28 cellular contexts compared by ENCODE assay signal in genomic region chr11:75478690-75479597, GRCh38. TPM values are rescaled to one million over a fixed set of nuclear protein-coding genes. Genes with fewer than 3 reads are reported as not detected.
DNase-seq lines count a peak whose midpoint lies in the region; ATAC-seq, FAIRE-seq and TF ChIP-seq lines count a peak whose summit lies in the region.
"Had no signal": no experiment of that assay in that cellular context is flagged by ENCODE, and none has a peak within 500 bp of the region (broad histone marks: within the 10 kb centered on the region; RNA-seq: fewer than 3 reads in every experiment).

No MANE protein-coding gene starts in this region.

- no peak for ATAC-seq in activated CD8-positive, alpha-beta T cell treated with anti-CD3 and anti-CD28 coated beads, Interleukin-2, amount 10 ng/mL, durations not matched to agents 7 days and 5 days
- no peak for ATAC-seq in activated CD8-positive, alpha-beta T cell treated with anti-CD3 and anti-CD28 coated beads for 36 hours
- ATAC-seq in K562: no peak
- ATAC-seq: CD8-positive, alpha-beta T cell; left ventricle myocardium superior; naive thymus-derived CD4-positive, alpha-beta T cell; Right ventricle myocardium inferior had no signal

- POLR2A ChIA-PET in activated CD8-positive, alpha-beta T cell treated with anti-CD3 and anti-CD28 coated beads, Interleukin-2, amount 10 ng/mL, durations not matched to agents 7 days and 5 days (lab: Charles Lee): no interaction called here
- POLR2A ChIA-PET in activated CD8-positive, alpha-beta T cell treated with anti-CD3 and anti-CD28 coated beads for 36 hours (lab: Charles Lee): interaction anchor here (1.2 to 1.4 kb wide), 2 partner anchors 65 to 79 kb away, joined by 3 read pairs; no protein-coding TSS in a partner anchor
- POLR2A ChIA-PET in K562 (lab: Yijun Ruan, JAX): no interaction called here

- H3K27ac ChIP-seq in K562 (ENCODE audit: extremely low read depth, low read depth, low read length): peak overlapping the region; percentile 69; the same call in 2 of the 3 replicates
- H3K27ac ChIP-seq: coronary artery had no signal

- peaks cover 4% of the 10 kb centered on the region for H3K9me1 ChIP-seq in K562 (ENCODE audit: control insufficient read depth, insufficient read depth, low read length)

- H4K20me1 ChIP-seq in K562 (replicated peaks; ENCODE audit: control insufficient read depth, insufficient read depth, low read length): no peaks in the 10 kb centered on the region

- peaks cover 35% of the 10 kb centered on the region for H3K4me1 Mint-ChIP-seq in activated CD8-positive, alpha-beta T cell treated with anti-CD3 and anti-CD28 coated beads, Interleukin-2, amount 10 ng/mL, durations not matched to agents 7 days and 5 days (ENCODE audit: low read depth)
- H3K4me1 Mint-ChIP-seq in activated CD8-positive, alpha-beta T cell treated with anti-CD3 and anti-CD28 coated beads for 36 hours (ENCODE audit: low read depth): peaks cover 17% of the 10 kb centered on the region
- peaks cover 44% of the 10 kb centered on the region for H3K4me1 Mint-ChIP-seq in nephron

- no peaks in the 10 kb centered on the region for H3K36me3 ChIP-seq in K562 (ENCODE audit: control insufficient read depth, insufficient read depth, low read length)

- no peak for FAIRE-seq in K562 (lab: Jason Lieb, UNC)
- FAIRE-seq: astrocyte, GM12891, islet of Langerhans had no signal

- H3K79me2 ChIP-seq in K562 (ENCODE audit: control insufficient read depth, insufficient read depth, low read length): no peaks in the 10 kb centered on the region

- no peak for TF ChIP-seq CTCF in activated CD8-positive, alpha-beta T cell treated with anti-CD3 and anti-CD28 coated beads for 36 hours (IDR thresholded peaks at IDR 0.05)
- TF ChIP-seq CTCF in K562 (IDR thresholded peaks at IDR 0.05 in 2 of 3, conservative IDR thresholded peaks at IDR 0.05 in 1 of 3; ENCODE audit: insufficient read depth in 2 of 3, low read depth in 1 of 3, low read length in 3 of 3): no peak
- no peak for TF ChIP-seq CTCF in nephron (IDR thresholded peaks at IDR 0.05; ENCODE audit: unreplicated experiment in 3 of 3)

- no peak for TF ChIP-seq POLR2A in K562 (conservative IDR thresholded peaks at IDR 0.05)

- H3K9me3 Mint-ChIP-seq in activated CD8-positive, alpha-beta T cell treated with anti-CD3 and anti-CD28 coated beads, Interleukin-2, amount 10 ng/mL, durations not matched to agents 7 days and 5 days (ENCODE audit: insufficient read depth): no peaks in the 10 kb centered on the region
- H3K9me3 Mint-ChIP-seq in activated CD8-positive, alpha-beta T cell treated with anti-CD3 and anti-CD28 coated beads for 36 hours: no peaks in the 10 kb centered on the region
- no peaks in the 10 kb centered on the region for H3K9me3 Mint-ChIP-seq in nephron
- H3K9me3 Mint-ChIP-seq: CD8-positive, alpha-beta T cell had no signal

- no peak overlapping the region for H3K4me3 Mint-ChIP-seq in activated CD8-positive, alpha-beta T cell treated with anti-CD3 and anti-CD28 coated beads, Interleukin-2, amount 10 ng/mL, durations not matched to agents 7 days and 5 days
- no peak overlapping the region for H3K4me3 Mint-ChIP-seq in activated CD8-positive, alpha-beta T cell treated with anti-CD3 and anti-CD28 coated beads for 36 hours
- H3K4me3 Mint-ChIP-seq in nephron: no peak overlapping the region
- H3K4me3 Mint-ChIP-seq: CD8-positive, alpha-beta T cell; naive thymus-derived CD4-positive, alpha-beta T cell had no signal

- no peak for TF ChIP-seq EP300 in K562 (IDR thresholded peaks at IDR 0.05; ENCODE audit: low read length)

- CTCF ChIA-PET in activated CD8-positive, alpha-beta T cell treated with anti-CD3 and anti-CD28 coated beads, Interleukin-2, amount 10 ng/mL, durations not matched to agents 7 days and 5 days (lab: Charles Lee): no interaction called here
- CTCF ChIA-PET in activated CD8-positive, alpha-beta T cell treated with anti-CD3 and anti-CD28 coated beads for 36 hours (lab: Charles Lee): interaction anchor here (1.0 to 1.8 kb wide), 3 partner anchors 34 to 222 kb away, joined by 3 to 7 read pairs (median 3); no protein-coding TSS in a partner anchor
- CTCF ChIA-PET in K562 (lab: Yijun Ruan, JAX; ENCODE audit: low intra/inter-chr PET ratio): no interaction called here

- in situ Hi-C loops in K562 (cut with MboI): no loop called here

- H3K36me3 Mint-ChIP-seq in activated CD8-positive, alpha-beta T cell treated with anti-CD3 and anti-CD28 coated beads, Interleukin-2, amount 10 ng/mL, durations not matched to agents 7 days and 5 days (ENCODE audit: low read depth): no peaks in the 10 kb centered on the region
- no peaks in the 10 kb centered on the region for H3K36me3 Mint-ChIP-seq in activated CD8-positive, alpha-beta T cell treated with anti-CD3 and anti-CD28 coated beads for 36 hours (ENCODE audit: low read depth)
- H3K36me3 Mint-ChIP-seq in nephron (ENCODE audit: low read depth): no peaks in the 10 kb centered on the region
- H3K36me3 Mint-ChIP-seq: CD8-positive, alpha-beta T cell; naive thymus-derived CD4-positive, alpha-beta T cell had no signal

- H3K27me3 Mint-ChIP-seq in activated CD8-positive, alpha-beta T cell treated with anti-CD3 and anti-CD28 coated beads, Interleukin-2, amount 10 ng/mL, durations not matched to agents 7 days and 5 days (ENCODE audit: low read depth): no peaks in the 10 kb centered on the region
- H3K27me3 Mint-ChIP-seq in activated CD8-positive, alpha-beta T cell treated with anti-CD3 and anti-CD28 coated beads for 36 hours: no peaks in the 10 kb centered on the region
- H3K27me3 Mint-ChIP-seq in nephron (ENCODE audit: low read depth): no peaks in the 10 kb centered on the region
- H3K27me3 Mint-ChIP-seq: naive thymus-derived CD4-positive, alpha-beta T cell had no signal

- BruUV-seq in K562 (replicated peaks; lab: Mats Ljungman, UMichigan): no TSS peak

- no peaks in the 10 kb centered on the region for H3K27me3 ChIP-seq in K562 (ENCODE audit: control insufficient read depth in 2 of 2, insufficient read depth in 2 of 2, low read length in 2 of 2)

- H2AFZ ChIP-seq in K562 (ENCODE audit: low read depth, low read length): no peak overlapping the region

- peak overlapping the region; percentile 77 for H3K27ac Mint-ChIP-seq in activated CD8-positive, alpha-beta T cell treated with anti-CD3 and anti-CD28 coated beads, Interleukin-2, amount 10 ng/mL, durations not matched to agents 7 days and 5 days
- H3K27ac Mint-ChIP-seq in activated CD8-positive, alpha-beta T cell treated with anti-CD3 and anti-CD28 coated beads for 36 hours: no peak overlapping the region
- peak overlapping the region; percentile 8 to 87 (median 44) for H3K27ac Mint-ChIP-seq in nephron

- no peak for DNase-seq in activated CD8-positive, alpha-beta T cell treated with anti-CD3 and anti-CD28 coated beads, Interleukin-2, amount 10 ng/mL, durations not matched to agents 7 days and 5 days
- no peak for DNase-seq in activated CD8-positive, alpha-beta T cell treated with anti-CD3 and anti-CD28 coated beads for 36 hours
- peak in 39 of 76 experiments; percentile 4 to 59 (median 29) for DNase-seq in HUDEP-2 (lab: John Stamatoyannopoulos, UW; ENCODE audit: unreplicated experiment in 76 of 76)
- no peak for DNase-seq in K562 (ENCODE audit: extremely low read depth in 1 of 4, low spot score in 3 of 4)
- no peak for DNase-seq in NCI-H1436 treated with DMSO at 0.1 percent for 48 hours (lab: John Stamatoyannopoulos, UW)
- no peak for DNase-seq in stimulated activated naive CD4-positive, alpha-beta T cell treated with Interleukin-2 at 50 U/mL for 16 hours (lab: John Stamatoyannopoulos, UW)
- no peak for DNase-seq in activated CD4-positive, CD25-positive, alpha-beta regulatory T cell (lab: John Stamatoyannopoulos, UW)
- DNase-seq: activated CD4-positive, alpha-beta T cell treated with anti-CD3 and anti-CD28 coated beads for 1 hour; activated gamma-delta T cell treated with Interleukin-2 at 50 U/mL for 16 hours; CD8-positive, alpha-beta T cell; effector CD8-positive, alpha-beta T cell; HCEC 1CT; head of caudate nucleus; left ventricle myocardium superior; midbrain; naive thymus-derived CD4-positive, alpha-beta T cell; NCI-H1694 treated with DMSO at 0.1 percent for 48 hours; NCI-H2171 treated with DMSO at 0.1 percent for 48 hours; NCI-H510A; stimulated activated CD4-positive, alpha-beta T cell treated with anti-CD3 and anti-CD28 coated beads, Interleukin-4, amount 100 ng/mL, for 24 hours; T-helper 2 cell; trophoblast cell had no signal

- no peak overlapping the region for H3K4me2 ChIP-seq in K562 (ENCODE audit: insufficient read depth, low read length)

- no peak for TF ChIP-seq RAD21 in K562 (CRISPR knock-in tag; conservative IDR thresholded peaks at IDR 0.05 in 1 of 2, IDR thresholded peaks at IDR 0.05 in 1 of 2)

- H3K9ac ChIP-seq in K562 (ENCODE audit: insufficient read depth in 1 of 2, low read depth in 2 of 2, low read length in 2 of 2): peak overlapping the region; percentile 15 to 75; a peak in 3 of 4 replicates

- H3K4me3 ChIP-seq in K562: no peak overlapping the region
- H3K4me3 ChIP-seq: coronary artery had no signal

- 48% methylated on average over 6 of the region's 6 CpGs for WGBS in K562 (ENCODE audit: insufficient coverage, low coverage, missing lambda C conversion rate)

- intact Hi-C loops in activated CD8-positive, alpha-beta T cell treated with anti-CD3 and anti-CD28 coated beads for 36 hours (cut with micrococcal nuclease): no loop called here
- intact Hi-C loops in K562 (cut with micrococcal nuclease): no loop called here

- peaks cover 65 to 69% of the 10 kb centered on the region in 2 experiments for H3K4me1 ChIP-seq in K562 (replicated peaks in 1 of 2; ENCODE audit: control insufficient read depth in 2 of 2, insufficient read depth in 2 of 2, low read length in 2 of 2)

- no peaks in the 10 kb centered on the region for H3K9me3 ChIP-seq in K562 (replicated peaks; ENCODE audit: control insufficient read depth, insufficient read depth, low read depth, low read length)

RNA-seq across cellular contexts. Expression of gene KLHL35, which starts 45.9 kb away (rescaled TPM):
- total RNA-seq in activated CD8-positive, alpha-beta T cell treated with anti-CD3 and anti-CD28 coated beads, Interleukin-2, amount 10 ng/mL, durations not matched to agents 7 days and 5 days: under 1 TPM; 0.26 to 0.31 TPM
- under 1 TPM; 0.16 to 0.77 TPM for total RNA-seq in activated CD8-positive, alpha-beta T cell treated with anti-CD3 and anti-CD28 coated beads for 36 hours
- not detected in 2 replicates for total RNA-seq in K562 (2011; cell fraction: chromatin; rRNA removed; ENCODE audit: low replicate concordance)
- not detected in 2 replicates for total RNA-seq in K562 (2011; cell fraction: nucleolus; rRNA removed)
- total RNA-seq in K562 (2011; cell fraction: nucleoplasm; rRNA removed): not detected in 2 replicates
- total RNA-seq in K562 (2014; rRNA removed): not detected in 2 replicates
- total RNA-seq in K562 (2014; rRNA removed; fragmentation: Illumina TruSeq; extraction: Trizol): not detected in 2 replicates
- not detected in 2 replicates for total RNA-seq in K562 (2015; rRNA removed; fragmentation: Illumina TruSeq; extraction: Trizol)
- not detected in 2 replicates for total RNA-seq in K562 (2021)
- polyA plus RNA-seq in K562 (2011; rRNA removed): not detected in 2 replicates
- polyA plus RNA-seq in K562 (2011; cell fraction: cytosol; rRNA removed): not detected in 2 replicates
- not detected in 2 replicates for polyA plus RNA-seq in K562 (2011; cell fraction: nucleus; rRNA removed)
- 0.05 and 0.10 TPM in 2 replicates for polyA plus RNA-seq in K562 (2012)
- not detected in 2 replicates for polyA plus RNA-seq in K562 (2014; fragmentation: Illumina TruSeq; extraction: Trizol)
- not detected for polyA plus RNA-seq in K562 (2014; fragmentation: Nextera tagmentation; extraction: Ambion mirVana)
- not detected in 2 replicates for polyA plus RNA-seq in K562 (2014; rRNA removed)
- polyA minus RNA-seq in K562 (2011; rRNA and poly(A)+ RNA removed): not detected in 2 replicates
- polyA minus RNA-seq in K562 (2011; cell fraction: cytosol; rRNA and poly(A)+ RNA removed): 1.5 TPM in 1 of 2 replicates, not detected in the other
- polyA minus RNA-seq in K562 (2011; cell fraction: nucleus; rRNA and poly(A)+ RNA removed): not detected in 2 replicates

RNA-seq across cellular contexts. Expression of gene GDPD5, which starts 46.8 kb away (rescaled TPM):
- 10 to 100 TPM; 23.1 to 26.6 TPM for total RNA-seq in activated CD8-positive, alpha-beta T cell treated with anti-CD3 and anti-CD28 coated beads, Interleukin-2, amount 10 ng/mL, durations not matched to agents 7 days and 5 days
- total RNA-seq in activated CD8-positive, alpha-beta T cell treated with anti-CD3 and anti-CD28 coated beads for 36 hours: 10 to 100 TPM in 1 of 2 experiments, 1 to 10 TPM in 1; 7.8 to 11.0 TPM
- 57.8 and 141 TPM in 2 replicates for total RNA-seq in K562 (2011; cell fraction: chromatin; rRNA removed; ENCODE audit: low replicate concordance)
- 58.7 and 66.9 TPM in 2 replicates for total RNA-seq in K562 (2011; cell fraction: nucleolus; rRNA removed)
- total RNA-seq in K562 (2011; cell fraction: nucleoplasm; rRNA removed): 57.6 and 71.8 TPM in 2 replicates
- total RNA-seq in K562 (2014; rRNA removed) (9.8 and 14.2 TPM in 2 replicates), K562 (2014; rRNA removed; fragmentation: Illumina TruSeq; extraction: Trizol) (2.8 and 2.9 TPM in 2 replicates), K562 (2015; rRNA removed; fragmentation: Illumina TruSeq; extraction: Trizol) (6.1 and 6.5 TPM in 2 replicates), K562 (2021) (19.0 and 27.3 TPM in 2 replicates)
- polyA plus RNA-seq in K562 (2011; rRNA removed) (8.0 and 11.8 TPM in 2 replicates), K562 (2014; fragmentation: Illumina TruSeq; extraction: Trizol) (8.7 and 11.9 TPM in 2 replicates), K562 (2014; fragmentation: Nextera tagmentation; extraction: Ambion mirVana) (under 1 TPM; 0.32 to 0.41 TPM), K562 (2014; rRNA removed) (17.0 and 20.4 TPM in 2 replicates)
- 7.2 and 13.1 TPM in 2 replicates for polyA plus RNA-seq in K562 (2011; cell fraction: cytosol; rRNA removed)
- polyA plus RNA-seq in K562 (2011; cell fraction: nucleus; rRNA removed): 47.6 and 80.4 TPM in 2 replicates
- 11.7 and 25.1 TPM in 2 replicates for polyA plus RNA-seq in K562 (2012)
- polyA minus RNA-seq in K562 (2011; rRNA and poly(A)+ RNA removed): 4.6 and 5.0 TPM in 2 replicates
- 7.2 and 15.1 TPM in 2 replicates for polyA minus RNA-seq in K562 (2011; cell fraction: cytosol; rRNA and poly(A)+ RNA removed)
- polyA minus RNA-seq in K562 (2011; cell fraction: nucleus; rRNA and poly(A)+ RNA removed): 18.5 and 19.8 TPM in 2 replicates

Comparison
In these comparisons a context has a peak if more than half of its experiments do, and no peak if none do; other contexts are left out.
1. DNase-seq: peak in HUDEP-2 (39 of 76); none in activated CD8-positive, alpha-beta T cell treated with anti-CD3 and anti-CD28 coated beads, Interleukin-2, amount 10 ng/mL, durations not matched to agents 7 days and 5 days (single experiment), activated CD8-positive, alpha-beta T cell treated with anti-CD3 and anti-CD28 coated beads for 36 hours (single experiment), K562 (0 of 4), NCI-H1436 treated with DMSO at 0.1 percent for 48 hours (single experiment), stimulated activated naive CD4-positive, alpha-beta T cell treated with Interleukin-2 at 50 U/mL for 16 hours (single experiment) and activated CD4-positive, CD25-positive, alpha-beta regulatory T cell (0 of 4).